Comparison of ENCODE assay signal across 1 cellular context in genomic region chr1:109932232-109932631, GRCh38.
TF ChIP-seq lines count a peak whose summit lies in the region.

No MANE protein-coding gene starts in this region.

TF ChIP-seq in H1, 55 proteins besides CTCF, POLR2A, EP300 and RAD21:
- no peak for TF ChIP-seq POU5F1 (IDR thresholded peaks at IDR 0.05; ENCODE audit: low read depth, low read length)
- TF ChIP-seq HDAC2 (IDR thresholded peaks at IDR 0.05; ENCODE audit: borderline replicate concordance in 1 of 2, low read depth in 2 of 2, low read length in 2 of 2): no peak
- TF ChIP-seq TEAD4 (IDR thresholded peaks at IDR 0.05; ENCODE audit: low read depth, low read length): no peak
- no peak for TF ChIP-seq KDM4A (IDR thresholded peaks at IDR 0.05; ENCODE audit: low read depth, low read length, severe bottlenecking)
- TF ChIP-seq RNF2 (IDR thresholded peaks at IDR 0.05; ENCODE audit: borderline replicate concordance, low read depth, low read length, missing control alignments, poor library complexity, severe bottlenecking): no peak
- no peak for TF ChIP-seq PHF8 (conservative IDR thresholded peaks at IDR 0.05; ENCODE audit: low read depth, low read length)
- TF ChIP-seq JUN (IDR thresholded peaks at IDR 0.05; ENCODE audit: low read depth, low read length): no peak
- no peak for TF ChIP-seq RFX5 (IDR thresholded peaks at IDR 0.05; ENCODE audit: borderline replicate concordance, low read depth, low read length)
- TF ChIP-seq TAF7 (optimal IDR thresholded peaks at IDR 0.05; ENCODE audit: borderline replicate concordance, low read depth, low read length): no peak
- no peak for TF ChIP-seq MAFK (IDR thresholded peaks at IDR 0.05; ENCODE audit: low read depth, low read length)
